1 cellular context compared by ENCODE assay signal in genomic region chr5:82365744-82366228, GRCh38.
TF ChIP-seq lines count a peak whose summit lies in the region.

No MANE protein-coding gene starts in this region.

TF ChIP-seq in SK-N-SH, 30 proteins besides CTCF, POLR2A, EP300 and RAD21 (continued from another document):
- TF ChIP-seq, protein P1, sequence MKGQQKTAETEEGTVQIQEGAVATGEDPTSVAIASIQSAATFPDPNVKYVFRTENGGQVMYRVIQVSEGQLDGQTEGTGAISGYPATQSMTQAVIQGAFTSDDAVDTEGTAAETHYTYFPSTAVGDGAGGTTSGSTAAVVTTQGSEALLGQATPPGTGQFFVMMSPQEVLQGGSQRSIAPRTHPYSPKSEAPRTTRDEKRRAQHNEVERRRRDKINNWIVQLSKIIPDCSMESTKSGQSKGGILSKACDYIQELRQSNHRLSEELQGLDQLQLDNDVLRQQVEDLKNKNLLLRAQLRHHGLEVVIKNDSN (IDR thresholded peaks at IDR 0.05; ENCODE audit: borderline replicate concordance, low read depth): no peak
- no peak for TF ChIP-seq NFIC (IDR thresholded peaks at IDR 0.05; ENCODE audit: borderline replicate concordance)
